ENCODE assay signal across 18 cellular contexts in the genomic region with DNA sequence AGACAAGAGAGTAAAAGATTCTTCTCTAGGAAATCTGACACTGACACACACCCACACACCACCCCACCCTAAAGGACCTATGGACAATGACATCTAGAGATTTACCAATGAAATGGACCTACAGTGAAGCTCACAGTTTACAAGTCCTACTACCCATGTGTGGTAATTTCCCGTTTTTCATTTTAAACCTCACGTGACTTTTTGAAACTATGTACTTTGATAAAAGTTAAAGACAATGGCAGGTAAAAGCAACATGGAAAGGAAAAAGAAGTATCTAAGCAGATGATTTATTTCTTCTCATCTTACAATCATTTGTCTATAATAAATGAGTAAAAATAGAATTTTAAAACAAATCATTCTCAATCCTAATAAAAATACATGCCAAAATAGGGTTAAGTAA. TPM values are rescaled to one million over a fixed set of nuclear protein-coding genes. Genes with fewer than 3 reads are reported as not detected.
DNase-seq lines count a peak whose midpoint lies in the region; ATAC-seq and TF ChIP-seq lines count a peak whose summit lies in the region.
"Had no signal": no experiment of that assay in that cellular context is flagged by ENCODE, and none has a peak within 500 bp of the region (broad histone marks: within the 10 kb centered on the region; RNA-seq: fewer than 3 reads in every experiment).

No MANE protein-coding gene starts in this region.

- no peaks in the 10 kb centered on the region for H3K9me2 ChIP-seq in GM23338 (ENCODE audit: insufficient read depth)

- H4K20me1 ChIP-seq in GM23338 (replicated peaks; ENCODE audit: insufficient read depth): peaks cover 10% of the 10 kb centered on the region

- CTCF ChIA-PET in Caco-2 (lab: Charles Lee): no interaction called here

- H2AFZ ChIP-seq in GM23338: no peak overlapping the region
- H2AFZ ChIP-seq: GM23248 had no signal

- H3K9me3 Mint-ChIP-seq in Caco-2 (ENCODE audit: unreplicated experiment) (no peaks in the 10 kb centered on the region), GM23338 (no peaks in the 10 kb centered on the region), endodermal cell (no peaks in the 10 kb centered on the region)
- H3K9me3 Mint-ChIP-seq: CD4-positive, alpha-beta T cell had no signal

- peaks cover 90% of the 10 kb centered on the region for H3K79me2 ChIP-seq in GM23338 (replicated peaks; ENCODE audit: insufficient read depth)

- H3K9me3 ChIP-seq in Caco-2 (no peaks in the 10 kb centered on the region), HUES64 (ENCODE audit: insufficient read depth, low read depth, low read length) (no peaks in the 10 kb centered on the region; the same call in 1 of the 2 replicates), endodermal cell (ENCODE audit: control insufficient read depth, low read length) (no peaks in the 10 kb centered on the region), vagina (no peaks in the 10 kb centered on the region)

- H3K27me3 ChIP-seq in Caco-2 (replicated peaks; ENCODE audit: control insufficient read depth, insufficient read depth, low read length): no peaks in the 10 kb centered on the region
- H3K27me3 ChIP-seq in GM23338 (ENCODE audit: insufficient read depth): no peaks in the 10 kb centered on the region
- no peaks in the 10 kb centered on the region for H3K27me3 ChIP-seq in HUES64 (ENCODE audit: insufficient read depth, low read length)
- no peaks in the 10 kb centered on the region for H3K27me3 ChIP-seq in endodermal cell (ENCODE audit: control insufficient read depth, insufficient read depth, low read length, poor library complexity, severe bottlenecking)
- no peaks in the 10 kb centered on the region for H3K27me3 ChIP-seq in vagina

- H3K4me3 ChIP-seq in Caco-2 (ENCODE audit: low read depth, low read length) (no peak overlapping the region), GM23338 (no peak overlapping the region), HUES64 (ENCODE audit: low read length) (no peak overlapping the region), endodermal cell (ENCODE audit: low read length) (no peak overlapping the region), vagina (no peak overlapping the region)
- H3K4me3 ChIP-seq: GM23248 had no signal

- H3K27me3 Mint-ChIP-seq in Caco-2 (ENCODE audit: insufficient read depth, unreplicated experiment) (no peaks in the 10 kb centered on the region), GM23338 (ENCODE audit: insufficient read depth, low read depth, poor library complexity) (no peaks in the 10 kb centered on the region), endodermal cell (ENCODE audit: insufficient read depth) (no peaks in the 10 kb centered on the region)
- H3K27me3 Mint-ChIP-seq: CD4-positive, alpha-beta T cell had no signal

- peaks cover 49% of the 10 kb centered on the region for H3K36me3 Mint-ChIP-seq in Caco-2 (ENCODE audit: insufficient read depth, unreplicated experiment)
- H3K36me3 Mint-ChIP-seq in GM23338 (ENCODE audit: low read depth): peaks cover 48% of the 10 kb centered on the region
- H3K36me3 Mint-ChIP-seq in endodermal cell (ENCODE audit: low read depth): peaks cover 58% of the 10 kb centered on the region

- H3K4me2 ChIP-seq in GM23338: peak overlapping the region; percentile 4

- WGBS in HUES64: 83% methylated on average over 1 of the region's 2 CpGs
- WGBS in endodermal cell (ENCODE audit: insufficient coverage in 1 of 2, insufficient read length in 1 of 2), 2 experiments: 96 to 100% methylated on average over 2 of the region's 2 CpGs

- H3K9ac ChIP-seq in HUES64 (ENCODE audit: low read depth, low read length): no peak overlapping the region
- H3K9ac ChIP-seq in endodermal cell (ENCODE audit: extremely low read depth, low read length, poor library complexity, severe bottlenecking): no peak overlapping the region
- H3K9ac ChIP-seq: GM23248 had no signal

- H3K4me3 Mint-ChIP-seq in Caco-2 (ENCODE audit: unreplicated experiment) (no peak overlapping the region), GM23338 (no peak overlapping the region), endodermal cell (no peak overlapping the region)
- H3K4me3 Mint-ChIP-seq: CD4-positive, alpha-beta T cell had no signal

- no peak for TF ChIP-seq POLR2A in vagina (IDR thresholded peaks at IDR 0.05)

- TF ChIP-seq CTCF in Caco-2 (IDR thresholded peaks at IDR 0.05; ENCODE audit: insufficient read depth in 1 of 2, low read depth in 1 of 2, low read length in 1 of 2, severe bottlenecking in 1 of 2, unreplicated experiment in 1 of 2) (no peak), GM23338 (conservative IDR thresholded peaks at IDR 0.05; ENCODE audit: low read depth in 2 of 2) (no peak), endodermal cell (conservative IDR thresholded peaks at IDR 0.05) (no peak), vagina (IDR thresholded peaks at IDR 0.05) (no peak)

- H3K4me1 ChIP-seq in Caco-2 (0 out of 2 replicates have a peak, but pooled peaks cover under 1% of the 10 kb centered on the region), GM23338 (ENCODE audit: insufficient read depth) (peaks cover 14% of the 10 kb centered on the region), HUES64 (ENCODE audit: insufficient read depth, low read length) (peaks cover 12% of the 10 kb centered on the region), endodermal cell (ENCODE audit: control insufficient read depth, insufficient read depth, low read length) (no peaks in the 10 kb centered on the region), vagina (no peaks in the 10 kb centered on the region)

- no peak; the same call in 2 of the 3 replicates for ATAC-seq in GM23338
- ATAC-seq in GM18873 (IDR thresholded peaks at IDR 0.05; ENCODE audit: low FRiP score, unreplicated experiment): no peak
- ATAC-seq: HCT116 had no signal

- TSS peak; percentile 11 for BruUV-seq in Caco-2 (replicated peaks; lab: Mats Ljungman, UMichigan)

- H3F3A ChIP-seq in GM23338 (replicated peaks; ENCODE audit: low read depth): no peaks in the 10 kb centered on the region

- H3K4me1 Mint-ChIP-seq in Caco-2 (ENCODE audit: low read depth, unreplicated experiment) (no peaks in the 10 kb centered on the region), GM23338 (peaks cover 14% of the 10 kb centered on the region), endodermal cell (peaks cover 5% of the 10 kb centered on the region)

- peaks cover 1% of the 10 kb centered on the region; the same call in 1 of the 2 replicates for H3K36me3 ChIP-seq in Caco-2 (ENCODE audit: control insufficient read depth, insufficient read depth, low read length)
- peaks cover 8% of the 10 kb centered on the region for H3K36me3 ChIP-seq in GM23338 (ENCODE audit: insufficient read depth)
- peaks cover 51% of the 10 kb centered on the region for H3K36me3 ChIP-seq in HUES64 (ENCODE audit: insufficient read depth, low read length)
- peaks cover 58% of the 10 kb centered on the region for H3K36me3 ChIP-seq in endodermal cell (ENCODE audit: control insufficient read depth, insufficient read depth, low read length)
- H3K36me3 ChIP-seq in vagina: peaks cover 0 to 29% of the 10 kb centered on the region in 2 donors

- intact Hi-C loops in Caco-2 (cut with micrococcal nuclease; ENCODE audit: unreplicated experiment): no loop called here
- intact Hi-C loops in vagina (cut with DNase I): no loop called here

- no peak for DNase-seq in Caco-2
- no peak for DNase-seq in GM23338 (ENCODE audit: low spot score)
- DNase-seq in endodermal cell: no peak
- no peak for DNase-seq in vagina (ENCODE audit: extremely low spot score in 2 of 2)
- DNase-seq in activated gamma-delta T cell (lab: John Stamatoyannopoulos, UW): no peak
- no peak for DNase-seq in AML-193 (lab: John Stamatoyannopoulos, UW)
- DNase-seq: CD4-positive, alpha-beta T cell; DMS153; DMS79; GF-D8; GM23248; IMR-90; Karpas-422; KBM-7 had no signal

- H3K27ac Mint-ChIP-seq in Caco-2 (ENCODE audit: unreplicated experiment): no peak overlapping the region
- peak overlapping the region; percentile 44 for H3K27ac Mint-ChIP-seq in GM23338
- H3K27ac Mint-ChIP-seq in endodermal cell: peak overlapping the region; percentile 71
- H3K27ac Mint-ChIP-seq: CD4-positive, alpha-beta T cell had no signal

- POLR2A ChIA-PET in Caco-2 (lab: Charles Lee): no interaction called here

- H3K27ac ChIP-seq in GM23338 (ENCODE audit: low read depth): peak overlapping the region; percentile 75
- H3K27ac ChIP-seq in HUES64 (ENCODE audit: low read depth, low read length): peak overlapping the region; percentile 36; the same call in 1 of the 2 replicates
- H3K27ac ChIP-seq in endodermal cell (ENCODE audit: low read depth, low read length): no peak overlapping the region
- H3K27ac ChIP-seq in vagina: no peak overlapping the region
- H3K27ac ChIP-seq: C4-2B, GM23248 had no signal

TF ChIP-seq in GM23338, 12 proteins besides CTCF, POLR2A, EP300 and RAD21:
- no peak for TF ChIP-seq ZNF114 (CRISPR knock-in tag; IDR thresholded peaks at IDR 0.05)
- no peak for TF ChIP-seq STAT1 (IDR thresholded peaks at IDR 0.05; ENCODE audit: unreplicated experiment)
- no peak for TF ChIP-seq REST (IDR thresholded peaks at IDR 0.05; ENCODE audit: unreplicated experiment)

RNA-seq across cellular contexts. Expression of gene REV1, which starts 27.7 kb away (rescaled TPM):
- total RNA-seq in Caco-2 (2022) (39.6 and 41.1 TPM in 2 replicates), endodermal cell (10 to 100 TPM; 43.9 to 44.6 TPM), vagina (102 TPM)
- total RNA-seq in GM23338 (2014; rRNA removed; shearing (Covaris generic)): 39.1 and 46.7 TPM in 2 replicates
- 30.2 and 32.9 TPM in 2 replicates for polyA plus RNA-seq in GM23338 (2016; fragmentation: Nextera tagmentation; extraction: Ambion mirVana)
- 19.5 TPM for polyA plus RNA-seq in HUES64 (2013, experiment 1 of 2)
- polyA plus RNA-seq in HUES64 (2013, experiment 2 of 2): 17.9 TPM
- 28.8 TPM for polyA plus RNA-seq in endodermal cell (2013, experiment 1 of 2)
- 29.3 TPM for polyA plus RNA-seq in endodermal cell (2013, experiment 2 of 2)

Comparison
In these comparisons a context has a peak if more than half of its experiments do, and no peak if none do; other contexts are left out.
1. H3K27ac ChIP-seq: peak in GM23338 (single experiment) and HUES64 (single experiment); none in endodermal cell (single experiment) and vagina (single experiment).